In genomic region chr9:6739218-6739617, GRCh38 we compare ENCODE assay signal across 9 cellular contexts. TPM values are rescaled to one million over a fixed set of nuclear protein-coding genes. Genes with fewer than 3 reads are reported as not detected.
DNase-seq lines count a peak whose midpoint lies in the region; ATAC-seq and TF ChIP-seq lines count a peak whose summit lies in the region.
"Had no signal": no experiment of that assay in that cellular context is flagged by ENCODE, and none has a peak within 500 bp of the region (broad histone marks: within the 10 kb centered on the region; RNA-seq: fewer than 3 reads in every experiment).

No MANE protein-coding gene starts in this region.

- H3K27ac ChIP-seq in VCaP (no peak overlapping the region), left lung (no peak overlapping the region), transverse colon (no peak overlapping the region)

- TF ChIP-seq POLR2A in transverse colon (IDR thresholded peaks at IDR 0.05), result no peak

- H3K27me3 Mint-ChIP-seq in T-helper 2 cell treated with Interferon-gamma antibody and Interleukin-4, amounts not matched to agents 5 μg/mL and 100 μg/mL, for 36 hours (ENCODE audit: low read depth), result no peaks in the 10 kb centered on the region

- H3K9me3 ChIP-seq in left lung (no peaks in the 10 kb centered on the region), transverse colon (no peaks in the 10 kb centered on the region)

- intact Hi-C loops in left lung (cut with DNase I), result no loop called here
- intact Hi-C loops in transverse colon (cut with DNase I; ENCODE audit: low total_unique reads), result no loop called here

- no peaks in the 10 kb centered on the region for H3K36me3 ChIP-seq in left lung
- no peaks in the 10 kb centered on the region for H3K36me3 ChIP-seq in transverse colon

- H3K4me3 ChIP-seq in left lung (no peak overlapping the region), transverse colon (no peak overlapping the region)

- DNase-seq in Caki2 (ENCODE audit: low read depth) (peak; percentile 4), HEK293T (ENCODE audit: extremely low spot score) (peak; percentile 8), left lung (no peak), transverse colon (no peak), anterior cingulate cortex (lab: John Stamatoyannopoulos, UW) (no peak)
- no peak for DNase-seq in T-helper 2 cell treated with Interferon-gamma antibody and Interleukin-4, amounts not matched to agents 5 μg/mL and 100 μg/mL, for 36 hours (ENCODE audit: low spot score)

- POLR2A ChIA-PET in HEK293T (lab: Yijun Ruan, JAX), result interaction anchor here (0.6 kb wide), 1 partner anchor 168 kb away, joined by 3 read pairs; no protein-coding TSS in a partner anchor

- no peaks in the 10 kb centered on the region for H3K9me3 Mint-ChIP-seq in T-helper 2 cell treated with Interferon-gamma antibody and Interleukin-4, amounts not matched to agents 5 μg/mL and 100 μg/mL, for 36 hours
- H3K9me3 Mint-ChIP-seq: activated T-helper 1 cell treated with anti-CD3 and anti-CD28 coated beads, Interleukin-12 subunit alpha, Interleukin-12 subunit beta, Interleukin-2, Interleukin-4 antibody, amounts not matched to agents 30 ng/mL and 10 ng/mL and 1 ng/mL, durations not matched to agents 14 hours and 24 hours and 36 hours had no signal

- peak; percentile 74 for TF ChIP-seq CTCF in VCaP (conservative IDR thresholded peaks at IDR 0.05)
- TF ChIP-seq CTCF in left lung (IDR thresholded peaks at IDR 0.05), result peak in 1 of 2 donors; percentile 14
- no peak for TF ChIP-seq CTCF in transverse colon (IDR thresholded peaks at IDR 0.05)

- no peaks in the 10 kb centered on the region for H3K4me1 ChIP-seq in left lung
- H3K4me1 ChIP-seq in transverse colon, result no peaks in the 10 kb centered on the region

- H3K36me3 Mint-ChIP-seq in T-helper 2 cell treated with Interferon-gamma antibody and Interleukin-4, amounts not matched to agents 5 μg/mL and 100 μg/mL, for 36 hours (ENCODE audit: low read depth), result no peaks in the 10 kb centered on the region

- CTCF ChIA-PET in HEK293T (lab: Yijun Ruan, JAX), result no interaction called here

- 12 to 29% methylated on average over 1 of the region's 1 CpG for WGBS in transverse colon (ENCODE audit: low coverage in 1 of 2), 2 donors

- TF ChIP-seq EP300 in transverse colon (IDR thresholded peaks at IDR 0.05; ENCODE audit: low read depth), result no peak

- no peak overlapping the region for H3K27ac Mint-ChIP-seq in T-helper 2 cell treated with Interferon-gamma antibody and Interleukin-4, amounts not matched to agents 5 μg/mL and 100 μg/mL, for 36 hours
- H3K27ac Mint-ChIP-seq: activated T-helper 1 cell treated with anti-CD3 and anti-CD28 coated beads, Interleukin-12 subunit alpha, Interleukin-12 subunit beta, Interleukin-2, Interleukin-4 antibody, amounts not matched to agents 30 ng/mL and 10 ng/mL and 1 ng/mL, durations not matched to agents 14 hours and 24 hours and 36 hours had no signal

- H3K27me3 ChIP-seq in left lung (no peaks in the 10 kb centered on the region), transverse colon (no peaks in the 10 kb centered on the region)

- no peak overlapping the region for H3K4me3 Mint-ChIP-seq in T-helper 2 cell treated with Interferon-gamma antibody and Interleukin-4, amounts not matched to agents 5 μg/mL and 100 μg/mL, for 36 hours
- H3K4me3 Mint-ChIP-seq: activated T-helper 1 cell treated with anti-CD3 and anti-CD28 coated beads, Interleukin-12 subunit alpha, Interleukin-12 subunit beta, Interleukin-2, Interleukin-4 antibody, amounts not matched to agents 30 ng/mL and 10 ng/mL and 1 ng/mL, durations not matched to agents 14 hours and 24 hours and 36 hours had no signal

- no peaks in the 10 kb centered on the region for H3K4me1 Mint-ChIP-seq in T-helper 2 cell treated with Interferon-gamma antibody and Interleukin-4, amounts not matched to agents 5 μg/mL and 100 μg/mL, for 36 hours (ENCODE audit: low read depth)

- in situ Hi-C loops in Caki2 (cut with HindIII; ENCODE audit: low pct_unique_long_range_greater_than_20kb, low sequenced_read_pairs) (no loop called here), transverse colon (cut with MboI; ENCODE audit: low pct_ligation_motif_present in 1 of 4, low pct_unique_long_range_greater_than_20kb in 1 of 4, low sequenced_read_pairs in 3 of 4) (loop anchor here in 2 of 4 donors (10.0 to 25.0 kb wide), 3 partner anchors 152 to 377 kb away; no protein-coding TSS in a partner anchor)

- ATAC-seq in left lung (peak; percentile 33), HG02870 (IDR thresholded peaks at IDR 0.05; ENCODE audit: unreplicated experiment) (no peak)

TF ChIP-seq in HEK293T, 16 proteins besides CTCF, POLR2A, EP300 and RAD21:
- TF ChIP-seq BHLHE40 (IDR thresholded peaks at IDR 0.05; ENCODE audit: borderline replicate concordance) (no peak), SP1 (IDR thresholded peaks at IDR 0.05) (no peak)

RNA-seq across cellular contexts. Expression of gene KDM4C, which starts 18.6 kb away (rescaled TPM):
- 2.4 and 9.2 TPM in 2 replicates for total RNA-seq in Caki2 (2014; rRNA removed; shearing (Covaris generic); ENCODE audit: low replicate concordance)
- total RNA-seq in left lung (10 to 100 TPM; 25.2 to 34.8 TPM), transverse colon (10 to 100 TPM; 75.0 to 95.9 (median 88.9) TPM)

Comparison
In these comparisons a context has a peak if more than half of its experiments do, and no peak if none do; other contexts are left out.
1. DNase-seq: peak in Caki2 (single experiment) and HEK293T (single experiment); none in left lung (0 of 2), transverse colon (single experiment), anterior cingulate cortex (0 of 58) and T-helper 2 cell treated with Interferon-gamma antibody and Interleukin-4, amounts not matched to agents 5 μg/mL and 100 μg/mL, for 36 hours (single experiment).